ENCODE assay signal across 9 cellular contexts in genomic region chr21:45018131-45019075, GRCh38. TPM values are rescaled to one million over a fixed set of nuclear protein-coding genes. Genes with fewer than 3 reads are reported as not detected.
DNase-seq lines count a peak whose midpoint lies in the region; ATAC-seq and TF ChIP-seq lines count a peak whose summit lies in the region.
"Had no signal": no experiment of that assay in that cellular context is flagged by ENCODE, and none has a peak within 500 bp of the region (broad histone marks: within the 10 kb centered on the region; RNA-seq: fewer than 3 reads in every experiment).

No MANE protein-coding gene starts in this region.

- DNase-seq in AG20443 (ENCODE audit: low spot score): peak; percentile 78
- DNase-seq in Peyer's patch: peak in 1 of 3 donors; percentile 43
- DNase-seq in epithelial cell of esophagus (ENCODE audit: low read depth): no peak
- DNase-seq in nephron progenitor cell: no peak
- DNase-seq in NCI-H345 treated with DMSO at 0.1 percent for 48 hours (lab: John Stamatoyannopoulos, UW; ENCODE audit: unreplicated experiment): no peak
- DNase-seq in NCI-H1694 treated with DMSO at 0.1 percent for 48 hours (lab: John Stamatoyannopoulos, UW): no peak
- no peak for DNase-seq in iPS-NIHi7 (ENCODE audit: extremely low spot score)

- no peaks in the 10 kb centered on the region for H3K36me3 ChIP-seq in Peyer's patch

- H3K4me1 ChIP-seq in Peyer's patch: peaks cover 0 to 14% (median 3%) of the 10 kb centered on the region in 4 donors

- H3K27ac Mint-ChIP-seq in nephron progenitor cell: peak overlapping the region; percentile 64

- H3K4me3 ChIP-seq in Peyer's patch: peak overlapping the region; percentile 14 to 46 (median 35)
- peak overlapping the region; percentile 20 for H3K4me3 ChIP-seq in epithelial cell of esophagus (ENCODE audit: low read length)

- ATAC-seq in HG03432 (IDR thresholded peaks at IDR 0.05; ENCODE audit: unreplicated experiment): no peak
- ATAC-seq: activated CD4-positive, CD25-positive, alpha-beta regulatory T cell treated with anti-CD3 and anti-CD28 coated beads, Interleukin-2, amount 50 U/mL, for 24 hours had no signal

- no peaks in the 10 kb centered on the region for H3K27me3 ChIP-seq in Peyer's patch

- H3K9me3 Mint-ChIP-seq in nephron progenitor cell: peaks cover 13% of the 10 kb centered on the region

- H3K4me3 Mint-ChIP-seq in nephron progenitor cell: peak overlapping the region; percentile 82

- H3K9me3 ChIP-seq in Peyer's patch: peaks cover 0 to under 1% (median 0%) of the 10 kb centered on the region in 4 donors

- peaks cover 56% of the 10 kb centered on the region for H3K27me3 Mint-ChIP-seq in nephron progenitor cell (ENCODE audit: low read depth, poor library complexity)

- no peak for TF ChIP-seq CTCF in Peyer's patch (IDR thresholded peaks at IDR 0.05)
- TF ChIP-seq CTCF in epithelial cell of esophagus (IDR thresholded peaks at IDR 0.05; ENCODE audit: insufficient read depth, low read depth, low read length, missing control alignments): no peak
- no peak for TF ChIP-seq CTCF in nephron progenitor cell (IDR thresholded peaks at IDR 0.05)

- no peak for TF ChIP-seq POLR2A in Peyer's patch (IDR thresholded peaks at IDR 0.05)

- H3K36me3 Mint-ChIP-seq in nephron progenitor cell (ENCODE audit: low read depth): peaks cover under 1% of the 10 kb centered on the region

- H3K27ac ChIP-seq in Peyer's patch: peak overlapping the region in 3 of 4 donors; percentile 17 to 35 (median 35)

- peaks cover 65% of the 10 kb centered on the region for H3K4me1 Mint-ChIP-seq in nephron progenitor cell

RNA-seq across cellular contexts. Expression of gene ADARB1, which starts 56.0 kb away (rescaled TPM):
- total RNA-seq in Peyer's patch: 10 to 100 TPM in 2 of 4 donors, 1 to 10 TPM in 2; 7.4 to 47.9 (median 10.0) TPM
